In the genomic region with DNA sequence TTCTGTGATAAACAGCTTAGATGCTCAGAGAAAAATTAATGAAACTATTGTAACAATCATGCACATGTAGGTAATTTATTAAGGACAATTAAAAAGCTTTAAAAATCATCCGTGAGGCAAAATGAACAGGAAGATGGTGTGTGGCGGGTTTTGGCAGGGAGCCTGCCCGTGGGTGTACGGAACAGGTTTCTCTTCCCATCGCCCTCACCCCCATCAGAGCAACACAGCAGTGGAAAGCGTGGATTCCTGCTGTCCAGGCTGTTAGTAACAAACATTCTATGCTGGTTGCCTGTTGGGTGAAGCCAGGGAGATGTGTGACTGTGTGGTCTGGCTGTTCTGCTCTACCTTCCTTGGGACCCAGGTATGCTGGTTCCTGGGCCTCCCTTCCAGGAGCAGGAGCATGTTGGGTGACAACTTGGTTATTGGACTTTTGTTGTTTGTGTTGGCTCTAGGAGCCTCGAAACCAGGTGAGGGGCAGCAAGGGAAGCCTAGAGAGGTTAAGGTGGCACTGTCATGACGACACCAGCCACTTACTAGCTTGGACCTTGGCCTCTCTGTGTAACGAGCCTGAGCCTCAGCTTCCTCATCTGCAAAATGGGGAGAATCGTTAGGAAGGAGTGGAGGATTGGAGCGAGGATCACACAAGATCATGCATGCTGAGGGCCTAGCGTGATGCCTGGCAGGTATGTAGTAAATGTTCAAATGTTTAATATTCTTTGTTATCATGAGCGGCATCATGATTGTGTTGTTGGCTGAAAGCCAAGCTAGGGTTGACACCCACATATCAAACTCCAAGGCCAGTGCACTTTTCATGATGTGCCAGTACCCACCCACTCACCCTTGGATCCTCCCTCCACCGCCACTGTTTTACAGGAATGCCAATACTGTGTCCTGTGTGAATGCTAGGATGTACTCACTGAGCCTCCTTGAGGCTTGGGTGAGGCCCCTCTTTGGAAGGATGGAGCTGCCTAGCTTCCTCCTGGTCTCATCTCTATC, we compare ENCODE assay signal across 18 cellular contexts.
DNase-seq lines count a peak whose midpoint lies in the region; ATAC-seq and TF ChIP-seq lines count a peak whose summit lies in the region.
"Had no signal": no experiment of that assay in that cellular context is flagged by ENCODE, and none has a peak within 500 bp of the region (broad histone marks: within the 10 kb centered on the region; RNA-seq: fewer than 3 reads in every experiment).

No MANE protein-coding gene starts in this region.

- DNase-seq in NCI-H1694 treated with DMSO at 0.1 percent for 48 hours (lab: John Stamatoyannopoulos, UW) (peak; percentile 44), NCI-H1694 (lab: John Stamatoyannopoulos, UW) (no peak), NCI-H69 (lab: John Stamatoyannopoulos, UW) (peak; percentile 52), glutamatergic neuron (no peak), renal cortical epithelial cell (ENCODE audit: low read depth) (peak; percentile 36), NCI-H146 (lab: John Stamatoyannopoulos, UW) (no peak)
- DNase-seq: 8988T; activated naive CD4-positive, alpha-beta T cell treated with anti-CD3 and anti-CD28 coated beads for 36 hours; CD4-positive, alpha-beta T cell; H9; NCI-H774; pancreas; SHP77; stimulated activated CD4-positive, alpha-beta T cell treated with anti-CD3 and anti-CD28 coated beads, Interleukin-2, amount 100 ng/mL, for 24 hours; stomach had no signal

- H3K4me3 Mint-ChIP-seq in glutamatergic neuron (ENCODE audit: unreplicated experiment) = no peak overlapping the region
- H3K4me3 Mint-ChIP-seq: activated naive CD4-positive, alpha-beta T cell treated with anti-CD3 and anti-CD28 coated beads for 36 hours; CD4-positive, alpha-beta T cell; H9; type B pancreatic cell had no signal

- no peak for TF ChIP-seq CTCF in glutamatergic neuron (IDR thresholded peaks at IDR 0.05; ENCODE audit: partially characterized antibody, unreplicated experiment)

- ATAC-seq in HG02970 (IDR thresholded peaks at IDR 0.05; ENCODE audit: low FRiP score, unreplicated experiment) (no peak), HG02938 (IDR thresholded peaks at IDR 0.05; ENCODE audit: unreplicated experiment) (no peak)

- peaks cover 24% of the 10 kb centered on the region for H3K4me1 Mint-ChIP-seq in glutamatergic neuron (ENCODE audit: low read depth, unreplicated experiment)

- H3K27me3 Mint-ChIP-seq in glutamatergic neuron (ENCODE audit: unreplicated experiment) = peaks cover 9% of the 10 kb centered on the region
- H3K27me3 Mint-ChIP-seq: CD4-positive, alpha-beta T cell; type B pancreatic cell had no signal

- H3K27ac Mint-ChIP-seq in glutamatergic neuron (ENCODE audit: unreplicated experiment) = peak overlapping the region; percentile 38
- H3K27ac Mint-ChIP-seq: activated naive CD4-positive, alpha-beta T cell treated with anti-CD3 and anti-CD28 coated beads for 36 hours; CD4-positive, alpha-beta T cell; type B pancreatic cell had no signal

- H3K9me3 Mint-ChIP-seq in glutamatergic neuron (ENCODE audit: unreplicated experiment) = peaks cover 6% of the 10 kb centered on the region
- H3K9me3 Mint-ChIP-seq: activated naive CD4-positive, alpha-beta T cell treated with anti-CD3 and anti-CD28 coated beads for 36 hours; CD4-positive, alpha-beta T cell; H9; type B pancreatic cell had no signal

- H3K36me3 Mint-ChIP-seq in glutamatergic neuron (ENCODE audit: unreplicated experiment) = no peaks in the 10 kb centered on the region

Comparison
In these comparisons a context has a peak if more than half of its experiments do, and no peak if none do; other contexts are left out.
1. DNase-seq: peak in NCI-H1694 treated with DMSO at 0.1 percent for 48 hours (single experiment), NCI-H69 (single experiment) and renal cortical epithelial cell (single experiment); none in NCI-H1694 (single experiment), glutamatergic neuron (single experiment) and NCI-H146 (single experiment).